ENCODE assay signal across 7 cellular contexts in the genomic region with DNA sequence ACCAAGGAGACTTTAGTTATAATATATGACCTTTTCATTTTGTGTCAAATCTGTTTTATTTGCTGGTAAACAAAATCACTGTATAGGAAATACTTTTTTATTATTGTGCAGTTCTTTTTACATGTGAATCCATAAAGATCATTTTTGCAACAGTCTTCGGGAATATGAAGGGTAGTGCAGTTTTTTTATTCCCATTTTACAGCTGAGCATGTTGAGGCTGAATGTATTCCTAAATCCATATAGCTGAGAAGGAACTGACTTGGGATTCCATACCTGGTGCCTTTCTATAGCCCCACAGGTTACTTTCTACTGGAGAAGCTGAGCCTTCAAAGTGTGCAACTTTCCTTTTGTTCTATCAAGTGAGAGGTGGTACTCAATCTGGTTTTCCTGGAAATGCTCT.
"Had no signal": no experiment of that assay in that cellular context is flagged by ENCODE, and none has a peak within 500 bp of the region (broad histone marks: within the 10 kb centered on the region; RNA-seq: fewer than 3 reads in every experiment).

No MANE protein-coding gene starts in this region.

- H2AFZ ChIP-seq: GM23338 had no signal

- H3K4me3 ChIP-seq: GM23338 had no signal

- DNase-seq: H9, HCEC 1CT, IMR-90, KBM-7 had no signal

- H3K27ac Mint-ChIP-seq: GM23338, H9 had no signal

- ATAC-seq: GM23338 had no signal

- H3K4me3 Mint-ChIP-seq: GM23338, H9 had no signal

- H3K4me1 Mint-ChIP-seq: GM23338 had no signal

- FAIRE-seq: H1, H54 had no signal

- H3K9me3 Mint-ChIP-seq: GM23338, H9 had no signal

- H3K4me2 ChIP-seq: GM23338 had no signal
